In genomic region chr5:41903892-41904799, GRCh38 we compare ENCODE assay signal across 8 cellular contexts. TPM values are rescaled to one million over a fixed set of nuclear protein-coding genes. Genes with fewer than 3 reads are reported as not detected.
DNase-seq lines count a peak whose midpoint lies in the region; ATAC-seq, FAIRE-seq and TF ChIP-seq lines count a peak whose summit lies in the region.

A gene with protein sequence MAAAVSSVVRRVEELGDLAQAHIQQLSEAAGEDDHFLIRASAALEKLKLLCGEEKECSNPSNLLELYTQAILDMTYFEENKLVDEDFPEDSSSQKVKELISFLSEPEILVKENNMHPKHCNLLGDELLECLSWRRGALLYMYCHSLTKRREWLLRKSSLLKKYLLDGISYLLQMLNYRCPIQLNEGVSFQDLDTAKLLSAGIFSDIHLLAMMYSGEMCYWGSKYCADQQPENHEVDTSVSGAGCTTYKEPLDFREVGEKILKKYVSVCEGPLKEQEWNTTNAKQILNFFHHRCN (plus strand): TSS chr5:41904344. CDS start chr5:41904368, 24 bp downstream.

- H3K4me1 Mint-ChIP-seq in activated CD4-positive, alpha-beta memory T cell treated with anti-CD3 and anti-CD28 coated beads for 36 hours (ENCODE audit: low read depth): peaks cover 37% of the 10 kb centered on the region

- peak within 1 kb of the TSS; percentile 91 for H3K4me3 Mint-ChIP-seq in activated CD4-positive, alpha-beta memory T cell treated with anti-CD3 and anti-CD28 coated beads for 36 hours

- peak; percentile 79 to 93 for TF ChIP-seq POLR2A in HepG2 (IDR thresholded peaks at IDR 0.05; ENCODE audit: insufficient read depth in 1 of 2, low read depth in 2 of 2, low read length in 2 of 2)

- no peak for TF ChIP-seq CTCF in HepG2 (CRISPR knock-in tag; IDR thresholded peaks at IDR 0.05)

- H3K9me3 ChIP-seq in HepG2 (ENCODE audit: low read length): no peaks in the 10 kb centered on the region

- H3K27me3 ChIP-seq in HepG2 (ENCODE audit: control insufficient read depth in 1 of 2, insufficient read depth in 2 of 2, low read length in 2 of 2): no peaks in the 10 kb centered on the region; a peak in 1 of 5 replicates

- peak within 1 kb of the TSS; percentile 79 for H3K4me2 ChIP-seq in HepG2 (ENCODE audit: low read depth, low read length)

- intact Hi-C loops in activated CD4-positive, alpha-beta memory T cell treated with anti-CD3 and anti-CD28 coated beads for 36 hours (cut with micrococcal nuclease): loop anchor here (1.0 to 10.0 kb wide), 6 partner anchors 21 to 1221 kb away; partner anchors contain the start of genes FBXO4, OXCT1, RPL37 and ZNF131
- intact Hi-C loops in HepG2 (cut with micrococcal nuclease; ENCODE audit: unreplicated experiment): loop anchor here (1.0 kb wide), 3 partner anchors 21 to 153 kb away; partner anchors contain the start of genes FBXO4 and OXCT1

- WGBS in HepG2 (ENCODE audit: low lambda C conversion rate): 0% methylated on average over 15 of the region's 55 CpGs

- peak within 1 kb of the TSS; percentile 87 to 94 (median 93) for H3K4me3 ChIP-seq in HepG2 (replicated peaks in 1 of 3; ENCODE audit: insufficient read depth in 1 of 3, low read depth in 2 of 3, low read length in 3 of 3)

- in situ Hi-C loops in HepG2 (cut with HindIII; ENCODE audit: extremely low pct_ligation_motif_present, low pct_unique_long_range_greater_than_20kb): no loop called here

- peak within 1 kb of the TSS; percentile 96 for H3K9ac ChIP-seq in HepG2 (ENCODE audit: insufficient read depth, low read depth, low read length)

- H3K36me3 ChIP-seq in HepG2 (replicated peaks in 1 of 2; ENCODE audit: control insufficient read depth in 1 of 2, insufficient read depth in 2 of 2, low read length in 2 of 2): peaks cover 3 to 21% of the 10 kb centered on the region in 2 experiments; a peak in 3 of 5 replicates

- TF ChIP-seq EP300 in HepG2 (IDR thresholded peaks at IDR 0.05; ENCODE audit: low read depth in 2 of 2, low read length in 2 of 2): no peak
- peak; percentile 19; the same call in 1 of the 2 replicates for TF ChIP-seq EP300 in HepG2 (CRISPR knock-in tag; IDR thresholded peaks at IDR 0.05; ENCODE audit: borderline replicate concordance)

- BruUV-seq in HepG2 (replicated peaks; lab: Mats Ljungman, UMichigan): TSS peak; percentile 67

- H3K27ac Mint-ChIP-seq in activated CD4-positive, alpha-beta memory T cell treated with anti-CD3 and anti-CD28 coated beads for 36 hours: peak within 1 kb of the TSS; percentile 93

- TF ChIP-seq RAD21 in HepG2 (CRISPR knock-in tag; IDR thresholded peaks at IDR 0.05): peak; percentile 56

- H3K9me3 Mint-ChIP-seq in activated CD4-positive, alpha-beta memory T cell treated with anti-CD3 and anti-CD28 coated beads for 36 hours: no peaks in the 10 kb centered on the region

- peak within 1 kb of the TSS; percentile 86 for H3K27ac ChIP-seq in HepG2 (ENCODE audit: extremely low read length, insufficient read depth, low read length)

- peak; percentile 99 for DNase-seq in CD1c-positive myeloid dendritic cell (ENCODE audit: extremely low spot score)
- peak; percentile 93 for DNase-seq in NCI-H82 treated with DMSO at 0.1 percent for 48 hours (lab: John Stamatoyannopoulos, UW; ENCODE audit: unreplicated experiment)
- DNase-seq in activated CD4-positive, alpha-beta memory T cell treated with anti-CD3 and anti-CD28 coated beads for 36 hours: peak; percentile 99
- DNase-seq in dermis microvascular lymphatic vessel endothelial cell (ENCODE audit: low read depth in 2 of 2): peak; percentile 99 to 100
- peak; percentile 99 for DNase-seq in HepG2 (ENCODE audit: low spot score)
- DNase-seq in stimulated activated CD4-positive, alpha-beta T cell treated with anti-CD3 and anti-CD28 coated beads, Interleukin-4, amount 100 ng/mL, for 1 hour: peak; percentile 97

- ATAC-seq in GM19438 (IDR thresholded peaks at IDR 0.05; ENCODE audit: low read depth, unreplicated experiment) (peak; percentile 98), HG03575 (IDR thresholded peaks at IDR 0.05; ENCODE audit: extremely low read depth, insufficient number of reproducible peaks, low FRiP score, unreplicated experiment) (peak; percentile 96), HepG2 (peak; percentile 99)

- H3K4me1 ChIP-seq in HepG2 (ENCODE audit: insufficient read depth, low read length): peaks cover 31% of the 10 kb centered on the region

- peaks cover 25% of the 10 kb centered on the region for H3K36me3 Mint-ChIP-seq in activated CD4-positive, alpha-beta memory T cell treated with anti-CD3 and anti-CD28 coated beads for 36 hours

- no peaks in the 10 kb centered on the region for H4K20me1 ChIP-seq in HepG2 (ENCODE audit: insufficient read depth, low read length)

- POLR2A ChIA-PET in activated CD4-positive, alpha-beta memory T cell treated with anti-CD3 and anti-CD28 coated beads for 36 hours (lab: Charles Lee): interaction anchor here (0.6 to 2.3 kb wide), 12 partner anchors 9 to 1138 kb away, joined by 3 to 23 read pairs (median 4); partner anchors contain the start of genes FBXO4 and OXCT1
- POLR2A ChIA-PET in HepG2 (lab: Yijun Ruan, JAX): interaction anchor here (0.6 to 2.9 kb wide), 14 partner anchors 9 to 1217 kb away, joined by 3 to 81 read pairs (median 6); partner anchors contain the start of genes FBXO4, RPL37, SELENOP and ZNF131

- FAIRE-seq in HepG2 (lab: Jason Lieb, UNC): peak; percentile 92

- CTCF ChIA-PET in activated CD4-positive, alpha-beta memory T cell treated with anti-CD3 and anti-CD28 coated beads for 36 hours (lab: Charles Lee): interaction anchor here (0.6 to 2.3 kb wide), 9 partner anchors 11 to 154 kb away, joined by 3 to 13 read pairs (median 4); partner anchors contain the start of genes FBXO4 and OXCT1
- CTCF ChIA-PET in HepG2 (lab: Yijun Ruan, JAX; ENCODE audit: low intra/inter-chr PET ratio, low total read pairs): no interaction called here

- H3K79me2 ChIP-seq in HepG2 (ENCODE audit: insufficient read depth, low read length): peaks cover 28% of the 10 kb centered on the region

- peaks cover 2% of the 10 kb centered on the region for H3K27me3 Mint-ChIP-seq in activated CD4-positive, alpha-beta memory T cell treated with anti-CD3 and anti-CD28 coated beads for 36 hours

- peak within 1 kb of the TSS; percentile 42 for H2AFZ ChIP-seq in HepG2 (ENCODE audit: low read length)

TF ChIP-seq in HepG2, 621 proteins besides CTCF, POLR2A, EP300 and RAD21 (continues in another document):
- TF ChIP-seq IRX3 (CRISPR knock-in tag; IDR thresholded peaks at IDR 0.05; ENCODE audit: borderline replicate concordance, low read depth) (no peak), ZNF83 (CRISPR knock-in tag; IDR thresholded peaks at IDR 0.05; ENCODE audit: borderline replicate concordance) (no peak), BCL3 (CRISPR knock-in tag; IDR thresholded peaks at IDR 0.05) (no peak), MIXL1 (CRISPR knock-in tag; IDR thresholded peaks at IDR 0.05) (peak; percentile 51; the same call in 1 of the 2 replicates)
- TF ChIP-seq, protein P1, sequence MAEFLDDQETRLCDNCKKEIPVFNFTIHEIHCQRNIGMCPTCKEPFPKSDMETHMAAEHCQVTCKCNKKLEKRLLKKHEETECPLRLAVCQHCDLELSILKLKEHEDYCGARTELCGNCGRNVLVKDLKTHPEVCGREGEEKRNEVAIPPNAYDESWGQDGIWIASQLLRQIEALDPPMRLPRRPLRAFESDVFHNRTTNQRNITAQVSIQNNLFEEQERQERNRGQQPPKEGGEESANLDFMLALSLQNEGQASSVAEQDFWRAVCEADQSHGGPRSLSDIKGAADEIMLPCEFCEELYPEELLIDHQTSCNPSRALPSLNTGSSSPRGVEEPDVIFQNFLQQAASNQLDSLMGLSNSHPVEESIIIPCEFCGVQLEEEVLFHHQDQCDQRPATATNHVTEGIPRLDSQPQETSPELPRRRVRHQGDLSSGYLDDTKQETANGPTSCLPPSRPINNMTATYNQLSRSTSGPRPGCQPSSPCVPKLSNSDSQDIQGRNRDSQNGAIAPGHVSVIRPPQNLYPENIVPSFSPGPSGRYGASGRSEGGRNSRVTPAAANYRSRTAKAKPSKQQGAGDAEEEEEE (CRISPR knock-in tag; IDR thresholded peaks at IDR 0.05; ENCODE audit: borderline replicate concordance): no peak

RNA-seq across cellular contexts. Expression of the gene that starts here (rescaled TPM):
- 10 to 100 TPM; 25.0 to 25.8 TPM for total RNA-seq in activated CD4-positive, alpha-beta memory T cell treated with anti-CD3 and anti-CD28 coated beads for 36 hours
- 10.1 and 11.4 TPM in 2 replicates for total RNA-seq in dermis microvascular lymphatic vessel endothelial cell
- total RNA-seq in HepG2 (2016; rRNA removed; fragmentation: Illumina TruSeq; extraction: Trizol): 16.9 and 29.6 TPM in 2 replicates
- total RNA-seq in HepG2 (2016; cell fraction: cytosol; rRNA removed; fragmentation: Illumina TruSeq; extraction: Trizol; ENCODE audit: low read depth): 2.1 and 3.2 TPM in 2 replicates
- total RNA-seq in HepG2 (2016; cell fraction: insoluble cytoplasmic fraction; rRNA removed; fragmentation: Illumina TruSeq; extraction: Trizol): 16.3 and 28.2 TPM in 2 replicates
- 8.4 and 10.2 TPM in 2 replicates for total RNA-seq in HepG2 (2016; cell fraction: membrane; rRNA removed; fragmentation: Illumina TruSeq; extraction: Trizol)
- total RNA-seq in HepG2 (2016; cell fraction: nucleus; rRNA removed; fragmentation: Illumina TruSeq; extraction: Trizol): 16.6 and 17.0 TPM in 2 replicates
- polyA plus RNA-seq in HepG2 (2011; rRNA removed): 10.7 and 16.3 TPM in 2 replicates
- polyA plus RNA-seq in HepG2 (2011; cell fraction: cytosol; rRNA removed): 5.3 and 9.7 TPM in 2 replicates
- polyA plus RNA-seq in HepG2 (2011; cell fraction: nucleus; rRNA removed): 4.2 and 7.0 TPM in 2 replicates
- 4.9 and 6.3 TPM in 2 replicates for polyA plus RNA-seq in HepG2 (2012)
- 0.43 and 0.46 TPM in 2 replicates for polyA plus RNA-seq in HepG2 (2016; cell fraction: cytosol; fragmentation: Illumina TruSeq; extraction: Trizol; ENCODE audit: low read depth)
- polyA plus RNA-seq in HepG2 (2016; cell fraction: insoluble cytoplasmic fraction; fragmentation: Illumina TruSeq; extraction: Trizol; ENCODE audit: low read depth): 22.9 and 25.4 TPM in 2 replicates
- polyA plus RNA-seq in HepG2 (2016; cell fraction: membrane; fragmentation: Illumina TruSeq; extraction: Trizol; ENCODE audit: low read depth): 3.7 and 4.4 TPM in 2 replicates
- polyA plus RNA-seq in HepG2 (2016; cell fraction: nucleus; fragmentation: Illumina TruSeq; extraction: Trizol; ENCODE audit: insufficient read depth, low read depth): 15.6 and 15.8 TPM in 2 replicates
- polyA minus RNA-seq in HepG2 (2011; rRNA and poly(A)+ RNA removed; ENCODE audit: low replicate concordance): 14.1 and 35.2 TPM in 2 replicates
- 9.8 and 10.4 TPM in 2 replicates for polyA minus RNA-seq in HepG2 (2011; cell fraction: cytosol; rRNA and poly(A)+ RNA removed)
- 12.9 and 17.0 TPM in 2 replicates for polyA minus RNA-seq in HepG2 (2011; cell fraction: nucleus; rRNA and poly(A)+ RNA removed)

Comparison
In these comparisons a context has a peak if more than half of its experiments do, and no peak if none do; other contexts are left out.
1. Peak in every context shown above with its lines: DNase-seq, ATAC-seq, H3K4me3 ChIP-seq and H3K27ac ChIP-seq.